In genomic region chrX:113048480-113048879, GRCh38 we compare ENCODE assay signal across 35 cellular contexts.
A peak's percentile ranks its signal among the peaks of the same experiment; 100 is the strongest.
DNase-seq lines count a peak whose midpoint lies in the region; ATAC-seq and TF ChIP-seq lines count a peak whose summit lies in the region.
"Had no signal": no experiment of that assay in that cellular context is flagged by ENCODE, and none has a peak within 500 bp of the region (broad histone marks: within the 10 kb centered on the region; RNA-seq: fewer than 3 reads in every experiment).

No MANE protein-coding gene starts in this region.

- no peak overlapping the region for H3K23ac ChIP-seq in trophoblast cell (ENCODE audit: low read length)

- DNase-seq in epithelial cell of esophagus (ENCODE audit: low read depth) (peak; percentile 67), neural progenitor cell (ENCODE audit: low spot score) (peak; percentile 7), trophoblast cell (peak in 1 of 2 donors; percentile 10), DMS53 treated with DMSO at 0.1 percent for 48 hours (lab: John Stamatoyannopoulos, UW; ENCODE audit: unreplicated experiment) (no peak)
- DNase-seq in activated CD8-positive, alpha-beta T cell treated with anti-CD3 and anti-CD28 coated beads, Interleukin-2, amount 10 ng/mL, durations not matched to agents 7 days and 5 days = no peak
- DNase-seq: 8988T; ACHN; AML-193; BE2C; C1 segment of cervical spinal cord; Caco-2; Calu3; CD4-positive, alpha-beta memory T cell; CD4-positive, alpha-beta T cell; CD4-positive, CD25-positive, alpha-beta regulatory T cell; CD8-positive, alpha-beta memory T cell; CD8-positive, alpha-beta T cell; COR-L47; DMS 273 treated with DMSO at 0.1 percent for 48 hours; DMS153; DMS53; DMS79; DMS79 treated with DMSO at 0.1 percent for 48 hours; DND-41; EL had no signal

- no peak overlapping the region for H4K91ac ChIP-seq in trophoblast cell (ENCODE audit: low read depth, low read length)

- H3K36me3 ChIP-seq in neural progenitor cell (no peaks in the 10 kb centered on the region), trophoblast cell (ENCODE audit: control insufficient read depth in 1 of 2, insufficient read depth in 2 of 2, low read length in 2 of 2) (no peaks in the 10 kb centered on the region)
- H3K36me3 ChIP-seq: BE2C; BLaER1; BLaER1 treated with 17β-estradiol and CSF1 and Interleukin-3, amounts not matched to agents 10 nM and 100 nM had no signal

- H3K27me3 ChIP-seq in neural progenitor cell (no peaks in the 10 kb centered on the region), trophoblast cell (ENCODE audit: insufficient read depth, low read length) (no peaks in the 10 kb centered on the region)
- H3K27me3 ChIP-seq: BE2C had no signal

- no peak overlapping the region for H3K4ac ChIP-seq in trophoblast cell (ENCODE audit: low read depth, low read length)

- CTCF ChIA-PET in activated CD8-positive, alpha-beta T cell treated with anti-CD3 and anti-CD28 coated beads, Interleukin-2, amount 10 ng/mL, durations not matched to agents 7 days and 5 days (lab: Charles Lee) = no interaction called here

- 100% methylated on average over 2 of the region's 2 CpGs for WGBS in trophoblast cell (ENCODE audit: extremely low coverage, insufficient coverage, insufficient read length)

- H3K4me2 ChIP-seq in neural progenitor cell (no peak overlapping the region), trophoblast cell (ENCODE audit: low read length) (no peak overlapping the region)
- H3K4me2 ChIP-seq: A549; BLaER1; BLaER1 treated with 17β-estradiol and CSF1 and Interleukin-3, amounts not matched to agents 10 nM and 100 nM had no signal

- no peaks in the 10 kb centered on the region for H3F3A ChIP-seq in neural progenitor cell (ENCODE audit: low read depth)

- no peak overlapping the region for H3K18ac ChIP-seq in trophoblast cell (ENCODE audit: low read length)

- H3K4me3 Mint-ChIP-seq in neural progenitor cell = no peak overlapping the region
- H3K4me3 Mint-ChIP-seq in activated CD8-positive, alpha-beta T cell treated with anti-CD3 and anti-CD28 coated beads, Interleukin-2, amount 10 ng/mL, durations not matched to agents 7 days and 5 days = no peak overlapping the region
- H3K4me3 Mint-ChIP-seq: B cell; CD14-positive monocyte; CD4-positive, alpha-beta memory T cell; CD4-positive, alpha-beta T cell; CD4-positive, CD25-positive, alpha-beta regulatory T cell; CD8-positive, alpha-beta memory T cell; CD8-positive, alpha-beta T cell had no signal

- H2AFZ ChIP-seq in neural progenitor cell (replicated peaks) (no peak overlapping the region), trophoblast cell (ENCODE audit: insufficient read depth, low read length, poor library complexity) (no peak overlapping the region)

- no peak for TF ChIP-seq CTCF in epithelial cell of esophagus (IDR thresholded peaks at IDR 0.05; ENCODE audit: insufficient read depth, low read depth, low read length, missing control alignments)
- no peak for TF ChIP-seq CTCF in neural progenitor cell (IDR thresholded peaks at IDR 0.05)

- H3K4me1 ChIP-seq in neural progenitor cell = no peaks in the 10 kb centered on the region
- H3K4me1 ChIP-seq in trophoblast cell (ENCODE audit: control insufficient read depth in 1 of 2, insufficient read depth in 2 of 2, low read length in 2 of 2) = no peaks in the 10 kb centered on the region
- H3K4me1 ChIP-seq: A549; BE2C; BLaER1; BLaER1 treated with 17β-estradiol and CSF1 and Interleukin-3, amounts not matched to agents 10 nM and 100 nM; Caco-2 had no signal

- no peak overlapping the region for H3K27ac ChIP-seq in neural progenitor cell
- H3K27ac ChIP-seq in trophoblast cell (ENCODE audit: low read depth, low read length) = no peak overlapping the region
- H3K27ac ChIP-seq: 22Rv1; A549; BLaER1; BLaER1 treated with 17β-estradiol and CSF1 and Interleukin-3, amounts not matched to agents 10 nM and 100 nM; C4-2B had no signal

- no peaks in the 10 kb centered on the region for H4K20me1 ChIP-seq in neural progenitor cell (ENCODE audit: low read depth)
- H4K20me1 ChIP-seq: BLaER1 had no signal

- no peak overlapping the region for H2AK5ac ChIP-seq in trophoblast cell (ENCODE audit: low read length)

- H3K4me3 ChIP-seq in epithelial cell of esophagus (ENCODE audit: low read length) = no peak overlapping the region
- no peak overlapping the region for H3K4me3 ChIP-seq in neural progenitor cell
- H3K4me3 ChIP-seq in trophoblast cell (ENCODE audit: low read depth, low read length) = no peak overlapping the region
- H3K4me3 ChIP-seq: A549; BLaER1; BLaER1 treated with 17β-estradiol and CSF1 and Interleukin-3, amounts not matched to agents 10 nM and 100 nM had no signal

- peaks cover 3% of the 10 kb centered on the region for H3K9me3 Mint-ChIP-seq in neural progenitor cell
- no peaks in the 10 kb centered on the region for H3K9me3 Mint-ChIP-seq in activated CD8-positive, alpha-beta T cell treated with anti-CD3 and anti-CD28 coated beads, Interleukin-2, amount 10 ng/mL, durations not matched to agents 7 days and 5 days (ENCODE audit: insufficient read depth)
- H3K9me3 Mint-ChIP-seq: CD4-positive, alpha-beta T cell; CD8-positive, alpha-beta T cell had no signal

- H2BK120ac ChIP-seq in trophoblast cell (ENCODE audit: insufficient read depth, low read length, poor library complexity) = peak overlapping the region; percentile 33

- H3K14ac ChIP-seq in trophoblast cell (ENCODE audit: low read length) = no peak overlapping the region

- ATAC-seq in esophagus mucosa = peak; percentile 67
- ATAC-seq in HG03342 (IDR thresholded peaks at IDR 0.05; ENCODE audit: unreplicated experiment) = no peak
- no peak for ATAC-seq in HG03095 (IDR thresholded peaks at IDR 0.05; ENCODE audit: unreplicated experiment)
- no peak for ATAC-seq in activated CD8-positive, alpha-beta T cell treated with anti-CD3 and anti-CD28 coated beads, Interleukin-2, amount 10 ng/mL, durations not matched to agents 7 days and 5 days
- ATAC-seq: A549; CD8-positive, alpha-beta T cell had no signal

- no peaks in the 10 kb centered on the region for H3K79me2 ChIP-seq in neural progenitor cell (ENCODE audit: low read depth)
- H3K79me2 ChIP-seq in trophoblast cell (ENCODE audit: control insufficient read depth, insufficient read depth, low read length, poor library complexity) = no peaks in the 10 kb centered on the region

- H2BK12ac ChIP-seq in trophoblast cell (ENCODE audit: low read length) = no peak overlapping the region

- no peaks in the 10 kb centered on the region for H3K27me3 Mint-ChIP-seq in neural progenitor cell (ENCODE audit: insufficient read depth, low read depth)
- H3K27me3 Mint-ChIP-seq in activated CD8-positive, alpha-beta T cell treated with anti-CD3 and anti-CD28 coated beads, Interleukin-2, amount 10 ng/mL, durations not matched to agents 7 days and 5 days (ENCODE audit: low read depth) = no peaks in the 10 kb centered on the region
- H3K27me3 Mint-ChIP-seq: B cell; CD4-positive, alpha-beta T cell; CD4-positive, CD25-positive, alpha-beta regulatory T cell had no signal

- no peak overlapping the region for H3K27ac Mint-ChIP-seq in neural progenitor cell
- H3K27ac Mint-ChIP-seq in activated CD8-positive, alpha-beta T cell treated with anti-CD3 and anti-CD28 coated beads, Interleukin-2, amount 10 ng/mL, durations not matched to agents 7 days and 5 days = no peak overlapping the region
- H3K27ac Mint-ChIP-seq: B cell; CD4-positive, alpha-beta memory T cell; CD4-positive, alpha-beta T cell; CD4-positive, CD25-positive, alpha-beta regulatory T cell; CD8-positive, alpha-beta memory T cell; CD8-positive, alpha-beta T cell had no signal

- POLR2A ChIA-PET in activated CD8-positive, alpha-beta T cell treated with anti-CD3 and anti-CD28 coated beads, Interleukin-2, amount 10 ng/mL, durations not matched to agents 7 days and 5 days (lab: Charles Lee) = no interaction called here

- H4K12ac ChIP-seq in trophoblast cell (ENCODE audit: low read depth, low read length) = no peak overlapping the region

- H2BK5ac ChIP-seq in trophoblast cell (ENCODE audit: low read depth, low read length, poor library complexity) = no peak overlapping the region

- H3K9me3 ChIP-seq in neural progenitor cell (ENCODE audit: low read depth) (no peaks in the 10 kb centered on the region), trophoblast cell (ENCODE audit: insufficient read depth, low read depth, low read length) (no peaks in the 10 kb centered on the region)
- H3K9me3 ChIP-seq: A549, BE2C, BLaER1, Caco-2 had no signal

- no peaks in the 10 kb centered on the region for H3K4me1 Mint-ChIP-seq in neural progenitor cell
- no peaks in the 10 kb centered on the region for H3K4me1 Mint-ChIP-seq in activated CD8-positive, alpha-beta T cell treated with anti-CD3 and anti-CD28 coated beads, Interleukin-2, amount 10 ng/mL, durations not matched to agents 7 days and 5 days (ENCODE audit: low read depth)
- H3K4me1 Mint-ChIP-seq: B cell; CD14-positive monocyte; CD4-positive, alpha-beta memory T cell; CD4-positive, CD25-positive, alpha-beta regulatory T cell; CD8-positive, alpha-beta memory T cell had no signal

- H3K36me3 Mint-ChIP-seq in neural progenitor cell = no peaks in the 10 kb centered on the region
- H3K36me3 Mint-ChIP-seq in activated CD8-positive, alpha-beta T cell treated with anti-CD3 and anti-CD28 coated beads, Interleukin-2, amount 10 ng/mL, durations not matched to agents 7 days and 5 days (ENCODE audit: low read depth) = no peaks in the 10 kb centered on the region
- H3K36me3 Mint-ChIP-seq: CD14-positive monocyte; CD4-positive, alpha-beta memory T cell; CD4-positive, CD25-positive, alpha-beta regulatory T cell; CD8-positive, alpha-beta memory T cell; CD8-positive, alpha-beta T cell had no signal

- H4K8ac ChIP-seq in trophoblast cell (ENCODE audit: low read depth, low read length) = no peak overlapping the region

- H3K79me1 ChIP-seq in trophoblast cell (ENCODE audit: low read length) = peaks cover 13% of the 10 kb centered on the region

- H3K9ac ChIP-seq in neural progenitor cell = no peak overlapping the region
- no peak overlapping the region for H3K9ac ChIP-seq in trophoblast cell (ENCODE audit: low read length)
- H3K9ac ChIP-seq: BLaER1; BLaER1 treated with 17β-estradiol and CSF1 and Interleukin-3, amounts not matched to agents 10 nM and 100 nM had no signal

Comparison
In these comparisons a context has a peak if more than half of its experiments do, and no peak if none do; other contexts are left out.
1. DNase-seq: peak in epithelial cell of esophagus (single experiment) and neural progenitor cell (single experiment); none in activated CD8-positive, alpha-beta T cell treated with anti-CD3 and anti-CD28 coated beads, Interleukin-2, amount 10 ng/mL, durations not matched to agents 7 days and 5 days (single experiment) and DMS53 treated with DMSO at 0.1 percent for 48 hours (single experiment).